Comparison of ENCODE assay signal across 1 cellular context in genomic region chr15:76190767-76191538, GRCh38.
TF ChIP-seq lines count a peak whose summit lies in the region.

No MANE protein-coding gene starts in this region.

TF ChIP-seq in HepG2, 621 proteins besides CTCF, POLR2A, EP300 and RAD21 (continued from another document and continues in another):
- TF ChIP-seq ZNF275 (CRISPR knock-in tag; IDR thresholded peaks at IDR 0.05; ENCODE audit: borderline replicate concordance), result peak; percentile 40; the same call in 1 of the 2 replicates
- no peak for TF ChIP-seq ZNF761 (CRISPR knock-in tag; conservative IDR thresholded peaks at IDR 0.05)
- TF ChIP-seq RFXAP (CRISPR knock-in tag; IDR thresholded peaks at IDR 0.05; ENCODE audit: borderline replicate concordance), result no peak
- TF ChIP-seq ZNF383 (CRISPR knock-in tag; IDR thresholded peaks at IDR 0.05; ENCODE audit: borderline replicate concordance), result no peak
- no peak for TF ChIP-seq GRHL1 (CRISPR knock-in tag; conservative IDR thresholded peaks at IDR 0.05)
- TF ChIP-seq PBX3 (CRISPR knock-in tag; IDR thresholded peaks at IDR 0.05; ENCODE audit: borderline replicate concordance), result no peak
- 0 out of 2 replicates have a peak, but pooled peaks have one; percentile 51 for TF ChIP-seq SPEN (CRISPR knock-in tag; IDR thresholded peaks at IDR 0.05; ENCODE audit: low read depth)
- no peak for TF ChIP-seq RELA (CRISPR knock-in tag; IDR thresholded peaks at IDR 0.05)
- TF ChIP-seq MEIS2 (CRISPR knock-in tag; IDR thresholded peaks at IDR 0.05), result no peak
- no peak for TF ChIP-seq SNAI1 (CRISPR knock-in tag; IDR thresholded peaks at IDR 0.05; ENCODE audit: borderline replicate concordance)
- 0 out of 2 replicates have a peak, but pooled peaks have one; percentile 32 for TF ChIP-seq DMAP1 (CRISPR knock-in tag; IDR thresholded peaks at IDR 0.05)
- peak; percentile 28; the same call in 1 of the 2 replicates for TF ChIP-seq SMC3 (IDR thresholded peaks at IDR 0.05; ENCODE audit: low read length)
- no peak for TF ChIP-seq TERF1 (CRISPR knock-in tag; IDR thresholded peaks at IDR 0.05)
- no peak for TF ChIP-seq ZNF724P (CRISPR knock-in tag; IDR thresholded peaks at IDR 0.05; ENCODE audit: borderline replicate concordance)
- TF ChIP-seq ZFP37 (CRISPR knock-in tag; IDR thresholded peaks at IDR 0.05; ENCODE audit: borderline replicate concordance), result no peak
- no peak for TF ChIP-seq BRF2 (CRISPR knock-in tag; IDR thresholded peaks at IDR 0.05)
- TF ChIP-seq ZNF556 (CRISPR knock-in tag; IDR thresholded peaks at IDR 0.05; ENCODE audit: borderline replicate concordance), result no peak
- peak; percentile 46 for TF ChIP-seq ARID5B (CRISPR knock-in tag; IDR thresholded peaks at IDR 0.05)
- TF ChIP-seq MZF1 (CRISPR knock-in tag; IDR thresholded peaks at IDR 0.05; ENCODE audit: borderline replicate concordance), result no peak
- TF ChIP-seq TMF1 (CRISPR knock-in tag; IDR thresholded peaks at IDR 0.05; ENCODE audit: low read depth), result no peak
- 0 out of 2 replicates have a peak, but pooled peaks have one; percentile 23 for TF ChIP-seq KAT8 (CRISPR knock-in tag; IDR thresholded peaks at IDR 0.05)
- 0 out of 2 replicates have a peak, but pooled peaks have one; percentile 57 for TF ChIP-seq ERF (CRISPR knock-in tag; IDR thresholded peaks at IDR 0.05)
- no peak for TF ChIP-seq TBP (CRISPR knock-in tag; IDR thresholded peaks at IDR 0.05)
- 0 out of 2 replicates have a peak, but pooled peaks have one; percentile 62 for TF ChIP-seq ARNT2 (CRISPR knock-in tag; IDR thresholded peaks at IDR 0.05; ENCODE audit: low read depth)
- peak; percentile 52; the same call in 1 of the 2 replicates for TF ChIP-seq FOSL2 (CRISPR knock-in tag; IDR thresholded peaks at IDR 0.05)
- TF ChIP-seq KDM3A (CRISPR knock-in tag; IDR thresholded peaks at IDR 0.05; ENCODE audit: low read depth), result peak; percentile 30; the same call in 1 of the 2 replicates
- peak; percentile 45; the same call in 1 of the 2 replicates for TF ChIP-seq RXRB (CRISPR knock-in tag; IDR thresholded peaks at IDR 0.05; ENCODE audit: borderline replicate concordance)
- peak; percentile 23; the same call in 1 of the 2 replicates for TF ChIP-seq TFDP1 (CRISPR knock-in tag; IDR thresholded peaks at IDR 0.05; ENCODE audit: borderline replicate concordance)
- peak; percentile 46; the same call in 1 of the 2 replicates for TF ChIP-seq TSC22D2 (CRISPR knock-in tag; IDR thresholded peaks at IDR 0.05; ENCODE audit: borderline replicate concordance)
- no peak for TF ChIP-seq ZNF784 (CRISPR knock-in tag; IDR thresholded peaks at IDR 0.05; ENCODE audit: borderline replicate concordance)
- TF ChIP-seq FOXO1 (CRISPR knock-in tag; IDR thresholded peaks at IDR 0.05), result peak; percentile 51; the same call in 1 of the 2 replicates
- peak; percentile 51; the same call in 1 of the 2 replicates for TF ChIP-seq ZKSCAN8 (CRISPR knock-in tag; IDR thresholded peaks at IDR 0.05; ENCODE audit: borderline replicate concordance)
- TF ChIP-seq ZFP91 (CRISPR knock-in tag; IDR thresholded peaks at IDR 0.05; ENCODE audit: borderline replicate concordance), result 0 out of 2 replicates have a peak, but pooled peaks have one; percentile 35
- TF ChIP-seq ZNF891 (CRISPR knock-in tag; IDR thresholded peaks at IDR 0.05), result peak; percentile 35; the same call in 1 of the 2 replicates
- peak; percentile 27; the same call in 1 of the 2 replicates for TF ChIP-seq SAP130 (CRISPR knock-in tag; IDR thresholded peaks at IDR 0.05; ENCODE audit: low read depth)
- TF ChIP-seq PAX8 (CRISPR knock-in tag; IDR thresholded peaks at IDR 0.05; ENCODE audit: borderline replicate concordance), result no peak
- TF ChIP-seq MTF2 (CRISPR knock-in tag; IDR thresholded peaks at IDR 0.05; ENCODE audit: borderline replicate concordance), result 0 out of 2 replicates have a peak, but pooled peaks have one; percentile 26
- TF ChIP-seq SIX4 (CRISPR knock-in tag; IDR thresholded peaks at IDR 0.05), result no peak
- no peak for TF ChIP-seq ZNF431 (CRISPR knock-in tag; IDR thresholded peaks at IDR 0.05; ENCODE audit: borderline replicate concordance, low read depth)
- TF ChIP-seq NFKB2 (CRISPR knock-in tag; IDR thresholded peaks at IDR 0.05; ENCODE audit: borderline replicate concordance), result peak; percentile 32; the same call in 1 of the 2 replicates
- no peak for TF ChIP-seq CAMTA2 (CRISPR knock-in tag; IDR thresholded peaks at IDR 0.05; ENCODE audit: borderline replicate concordance)
- no peak for TF ChIP-seq PLSCR1 (CRISPR knock-in tag; IDR thresholded peaks at IDR 0.05; ENCODE audit: borderline replicate concordance)
- TF ChIP-seq ZNF629 (CRISPR knock-in tag; conservative IDR thresholded peaks at IDR 0.05), result peak; percentile 84
- no peak for TF ChIP-seq PHF21A (CRISPR knock-in tag; IDR thresholded peaks at IDR 0.05)
- TF ChIP-seq SP1 (IDR thresholded peaks at IDR 0.05), result no peak
- TF ChIP-seq SP1 (CRISPR knock-in tag; IDR thresholded peaks at IDR 0.05), result no peak
- TF ChIP-seq MYC (CRISPR knock-in tag; IDR thresholded peaks at IDR 0.05; ENCODE audit: borderline replicate concordance), result peak; percentile 57; the same call in 1 of the 2 replicates
- peak; percentile 35; the same call in 1 of the 2 replicates for TF ChIP-seq ZNF652 (CRISPR knock-in tag; IDR thresholded peaks at IDR 0.05; ENCODE audit: borderline replicate concordance, low read depth)
- TF ChIP-seq EEA1 (CRISPR knock-in tag; IDR thresholded peaks at IDR 0.05; ENCODE audit: borderline replicate concordance), result no peak
- TF ChIP-seq MED1 (CRISPR knock-in tag; IDR thresholded peaks at IDR 0.05), result 0 out of 2 replicates have a peak, but pooled peaks have one; percentile 15
- TF ChIP-seq ZNF580 (CRISPR knock-in tag; IDR thresholded peaks at IDR 0.05; ENCODE audit: borderline replicate concordance, low read depth), result no peak
- TF ChIP-seq ZFX (CRISPR knock-in tag; IDR thresholded peaks at IDR 0.05; ENCODE audit: low read depth), result peak; percentile 75
- no peak for TF ChIP-seq LCORL (IDR thresholded peaks at IDR 0.05)
- peak; percentile 67; the same call in 1 of the 2 replicates for TF ChIP-seq LCORL (CRISPR knock-in tag; IDR thresholded peaks at IDR 0.05)
